16 cellular contexts compared by ENCODE assay signal in genomic region chr21:36479415-36480402, GRCh38. TPM values are rescaled to one million over a fixed set of nuclear protein-coding genes. Genes with fewer than 3 reads are reported as not detected.
DNase-seq lines count a peak whose midpoint lies in the region; ATAC-seq and TF ChIP-seq lines count a peak whose summit lies in the region.
"Had no signal": no experiment of that assay in that cellular context is flagged by ENCODE, and none has a peak within 500 bp of the region (broad histone marks: within the 10 kb centered on the region; RNA-seq: fewer than 3 reads in every experiment).

Gene CLDN14, minus strand, starts transcription at chr21:36480122. Its CDS starts 18,427 bp downstream, at chr21:36461695.

- no peaks in the 10 kb centered on the region for H3K9me3 Mint-ChIP-seq in activated T-cell treated with anti-CD3 and anti-CD28 coated beads, Interleukin-2, amount 50 U/mL, for 72 hours
- H3K9me3 Mint-ChIP-seq: CD14-positive monocyte had no signal

- no peaks in the 10 kb centered on the region for H3K27me3 ChIP-seq in osteoblast (ENCODE audit: insufficient read depth, low read length)
- H3K27me3 ChIP-seq: MG63 had no signal

- H3K27ac ChIP-seq in osteoblast (ENCODE audit: low read depth, low read length) = peak within 1 kb of the TSS; percentile 99

- H3K4me1 Mint-ChIP-seq in activated T-cell treated with anti-CD3 and anti-CD28 coated beads, Interleukin-2, amount 50 U/mL, for 72 hours (ENCODE audit: low read depth) = peaks cover 18% of the 10 kb centered on the region
- H3K4me1 Mint-ChIP-seq: CD14-positive monocyte had no signal

- H3K4me2 ChIP-seq in osteoblast (ENCODE audit: insufficient read depth, low read length) = peak within 1 kb of the TSS; percentile 87

- peaks cover 26% of the 10 kb centered on the region for H3K4me1 ChIP-seq in osteoblast (ENCODE audit: insufficient read depth, low read length)

- no peaks in the 10 kb centered on the region for H3K36me3 ChIP-seq in osteoblast (ENCODE audit: insufficient read depth, low read length)
- H3K36me3 ChIP-seq: MG63 had no signal

- TF ChIP-seq CTCF in AG10803 (conservative IDR thresholded peaks at IDR 0.05; ENCODE audit: low read length) (no peak), epithelial cell of esophagus (IDR thresholded peaks at IDR 0.05; ENCODE audit: insufficient read depth, low read depth, low read length, missing control alignments) (no peak), osteoblast (IDR thresholded peaks at IDR 0.05; ENCODE audit: extremely low read depth, low read depth, low read length) (no peak)

- no peak within 1 kb of the TSS for H3K4me3 ChIP-seq in AG10803 (ENCODE audit: low read length)
- H3K4me3 ChIP-seq in epithelial cell of esophagus (ENCODE audit: low read length) = no peak within 1 kb of the TSS
- H3K4me3 ChIP-seq in osteoblast (ENCODE audit: insufficient read depth, low read length) = peak within 1 kb of the TSS; percentile 59
- H3K4me3 ChIP-seq: MG63 had no signal

- no peaks in the 10 kb centered on the region for H3K79me2 ChIP-seq in osteoblast (ENCODE audit: insufficient read depth, low read length)

- no peaks in the 10 kb centered on the region for H4K20me1 ChIP-seq in osteoblast (ENCODE audit: insufficient read depth, low read length)

- H3K27ac Mint-ChIP-seq in activated T-cell treated with anti-CD3 and anti-CD28 coated beads, Interleukin-2, amount 50 U/mL, for 72 hours = no peak within 1 kb of the TSS

- peak within 1 kb of the TSS; percentile 77 for H2AFZ ChIP-seq in osteoblast (ENCODE audit: low read length)

- no peak for ATAC-seq in activated T-cell treated with anti-CD3 and anti-CD28 coated beads, Interleukin-2, amount 50 U/mL, for 72 hours (replicated peaks in 1 of 2)
- ATAC-seq: Panc1 had no signal

- peaks cover 4% of the 10 kb centered on the region for H3K27me3 Mint-ChIP-seq in activated T-cell treated with anti-CD3 and anti-CD28 coated beads, Interleukin-2, amount 50 U/mL, for 72 hours (ENCODE audit: low read depth)

- DNase-seq in AG10803 (ENCODE audit: low read depth) (peak; percentile 42), HuH-7.5 (ENCODE audit: low spot score) (peak; percentile 63), epithelial cell of esophagus (ENCODE audit: low read depth) (peak; percentile 19), osteoblast (ENCODE audit: insufficient read length, low spot score, missing footprints) (no peak), GDM1 (lab: John Stamatoyannopoulos, UW) (no peak), NCI-H226 (no peak)
- no peak for DNase-seq in activated CD4-positive, alpha-beta T cell treated with anti-CD3 and anti-CD28 coated beads for 1 hour
- no peak for DNase-seq in activated T-cell treated with anti-CD3 and anti-CD28 coated beads, Interleukin-2, amount 50 U/mL, for 72 hours
- DNase-seq: MG63; NCI-H2171 treated with DMSO at 0.1 percent for 48 hours; occipital lobe; stimulated activated CD4-positive, alpha-beta T cell treated with anti-CD3 and anti-CD28 coated beads, Interleukin-4, amount 100 ng/mL, for 1 hour; stimulated activated naive CD4-positive, alpha-beta T cell treated with Interleukin-2 at 50 U/mL for 16 hours; T-helper 9 cell had no signal

- no peak within 1 kb of the TSS for H3K4me3 Mint-ChIP-seq in activated T-cell treated with anti-CD3 and anti-CD28 coated beads, Interleukin-2, amount 50 U/mL, for 72 hours
- H3K4me3 Mint-ChIP-seq: CD14-positive monocyte had no signal

- H3K9me3 ChIP-seq in osteoblast (ENCODE audit: low read depth, low read length) = no peaks in the 10 kb centered on the region
- H3K9me3 ChIP-seq: MG63 had no signal

- H3K36me3 Mint-ChIP-seq in activated T-cell treated with anti-CD3 and anti-CD28 coated beads, Interleukin-2, amount 50 U/mL, for 72 hours (ENCODE audit: insufficient read depth in 2 of 2) = no peaks in the 10 kb centered on the region
- H3K36me3 Mint-ChIP-seq: CD14-positive monocyte had no signal

RNA-seq across cellular contexts. Expression of gene CLDN14, which starts in this region (rescaled TPM):
- 0.29 and 0.36 TPM in 2 replicates for total RNA-seq in osteoblast
- total RNA-seq in activated T-cell treated with anti-CD3 and anti-CD28 coated beads, Interleukin-2, amount 50 U/mL, for 72 hours = not detected
- total RNA-seq: occipital lobe had no signal

Comparison
In these comparisons a context has a peak if more than half of its experiments do, and no peak if none do; other contexts are left out.
1. DNase-seq: peak in AG10803 (single experiment), HuH-7.5 (single experiment) and epithelial cell of esophagus (single experiment); none in osteoblast (single experiment), GDM1 (single experiment), activated CD4-positive, alpha-beta T cell treated with anti-CD3 and anti-CD28 coated beads for 1 hour (single experiment), NCI-H226 (single experiment) and activated T-cell treated with anti-CD3 and anti-CD28 coated beads, Interleukin-2, amount 50 U/mL, for 72 hours (0 of 2).